9 cellular contexts compared by ENCODE assay signal in genomic region chr3:46110701-46111493, GRCh38.
DNase-seq lines count a peak whose midpoint lies in the region; ATAC-seq and TF ChIP-seq lines count a peak whose summit lies in the region.
"Had no signal": no experiment of that assay in that cellular context is flagged by ENCODE, and none has a peak within 500 bp of the region (broad histone marks: within the 10 kb centered on the region; RNA-seq: fewer than 3 reads in every experiment).

No MANE protein-coding gene starts in this region.

- no peak overlapping the region for H2BK120ac ChIP-seq in neuronal stem cell (ENCODE audit: low read depth, low read length)

- H3K4me3 Mint-ChIP-seq in natural killer cell treated with Interleukin-12 subunit alpha and Interleukin-12 subunit beta and Interleukin-15 and Interleukin-18, amount 100 ng/mL, for 72 hours: peak overlapping the region; percentile 77

- H3K4me2 ChIP-seq in neuronal stem cell (ENCODE audit: insufficient read depth, low read length, poor library complexity, severe bottlenecking): no peak overlapping the region

- no peaks in the 10 kb centered on the region for H3K27me3 ChIP-seq in neuronal stem cell (ENCODE audit: control insufficient read depth in 3 of 3, insufficient read depth in 3 of 3, low read depth in 1 of 3, low read length in 3 of 3)
- H3K27me3 ChIP-seq: tibial nerve had no signal

- H3K9ac ChIP-seq in neuronal stem cell (ENCODE audit: low read depth, low read length, poor library complexity): no peak overlapping the region

- no peak overlapping the region for H3K4ac ChIP-seq in neuronal stem cell (ENCODE audit: low read length)

- DNase-seq in EL (peak; percentile 96), NCI-H2029 treated with DMSO at 0.1 percent for 48 hours (lab: John Stamatoyannopoulos, UW) (peak; percentile 31), cerebellum (ENCODE audit: low spot score) (peak; percentile 8), NCI-H2107 treated with DMSO at 0.1 percent for 48 hours (lab: John Stamatoyannopoulos, UW; ENCODE audit: unreplicated experiment) (no peak), neuronal stem cell (ENCODE audit: low spot score) (no peak), GM10248 (ENCODE audit: extremely low spot score) (no peak)
- peak; percentile 67 for DNase-seq in natural killer cell treated with Interleukin-12 subunit alpha and Interleukin-12 subunit beta and Interleukin-15 and Interleukin-18, amount 100 ng/mL, for 72 hours (ENCODE audit: low spot score)

- H2AK5ac ChIP-seq in neuronal stem cell (ENCODE audit: low read depth, low read length): no peak overlapping the region

- peak; percentile 61 for ATAC-seq in GM21786 (IDR thresholded peaks at IDR 0.05; ENCODE audit: unreplicated experiment)
- peak; percentile 53 to 67 for ATAC-seq in natural killer cell treated with Interleukin-12 subunit alpha and Interleukin-12 subunit beta and Interleukin-15 and Interleukin-18, amount 100 ng/mL, for 72 hours

- no peaks in the 10 kb centered on the region for H3K36me3 ChIP-seq in neuronal stem cell (replicated peaks in 1 of 2; ENCODE audit: control insufficient read depth in 2 of 2, insufficient read depth in 2 of 2, low read length in 2 of 2)
- H3K36me3 ChIP-seq: tibial nerve had no signal

- H3K9me3 ChIP-seq in neuronal stem cell (replicated peaks in 1 of 2; ENCODE audit: control insufficient read depth in 2 of 2, insufficient read depth in 1 of 2, low read depth in 1 of 2, low read length in 2 of 2): no peaks in the 10 kb centered on the region
- H3K9me3 ChIP-seq: tibial nerve had no signal

- no peaks in the 10 kb centered on the region for H3K9me3 Mint-ChIP-seq in natural killer cell treated with Interleukin-12 subunit alpha and Interleukin-12 subunit beta and Interleukin-15 and Interleukin-18, amount 100 ng/mL, for 72 hours

- no peak overlapping the region for H2BK15ac ChIP-seq in neuronal stem cell (ENCODE audit: low read length)

- H3K4me1 ChIP-seq in neuronal stem cell (ENCODE audit: control insufficient read depth in 2 of 2, insufficient read depth in 1 of 2, low read depth in 1 of 2, low read length in 2 of 2): peaks cover 0 to 4% of the 10 kb centered on the region in 2 donors

- H2BK12ac ChIP-seq in neuronal stem cell (ENCODE audit: low read length): no peak overlapping the region

- H3K14ac ChIP-seq in neuronal stem cell (ENCODE audit: low read length): no peak overlapping the region

- H3K27ac ChIP-seq in neuronal stem cell (replicated peaks; ENCODE audit: low read length): no peak overlapping the region

- WGBS in neuronal stem cell (ENCODE audit: extremely low coverage in 2 of 2, insufficient read length in 2 of 2, insufficient replicate concordance in 1 of 2), 2 donors: no CpG with 5 or more reads among the region's 9 CpGs

- H3K4me1 Mint-ChIP-seq in natural killer cell treated with Interleukin-12 subunit alpha and Interleukin-12 subunit beta and Interleukin-15 and Interleukin-18, amount 100 ng/mL, for 72 hours (ENCODE audit: low read depth in 2 of 2): peaks cover 67 to 69% of the 10 kb centered on the region in 2 donors

- H3K4me3 ChIP-seq in neuronal stem cell (ENCODE audit: low read length in 2 of 2): no peak overlapping the region
- H3K4me3 ChIP-seq: tibial nerve had no signal

- H3K27me3 Mint-ChIP-seq in natural killer cell treated with Interleukin-12 subunit alpha and Interleukin-12 subunit beta and Interleukin-15 and Interleukin-18, amount 100 ng/mL, for 72 hours: no peaks in the 10 kb centered on the region

- POLR2A ChIA-PET in GM10248 (lab: Yijun Ruan, JAX): no interaction called here

- no peak overlapping the region for H2AFZ ChIP-seq in neuronal stem cell (ENCODE audit: low read length)

- H4K91ac ChIP-seq in neuronal stem cell (ENCODE audit: low read depth, low read length, poor library complexity): no peak overlapping the region

- no peak for TF ChIP-seq CTCF in GM10248 (IDR thresholded peaks at IDR 0.05; ENCODE audit: control extremely low read depth, extremely low read depth, low read depth, missing control alignments)

- no peak overlapping the region for H3K18ac ChIP-seq in neuronal stem cell (ENCODE audit: low read length)

- no peak overlapping the region for H3K23ac ChIP-seq in neuronal stem cell (ENCODE audit: low read depth, low read length, poor library complexity)

- no peak overlapping the region for H4K8ac ChIP-seq in neuronal stem cell (ENCODE audit: low read depth, low read length)

- H3K27ac Mint-ChIP-seq in natural killer cell treated with Interleukin-12 subunit alpha and Interleukin-12 subunit beta and Interleukin-15 and Interleukin-18, amount 100 ng/mL, for 72 hours: peak overlapping the region; percentile 99 to 100

- no peak overlapping the region for H2BK5ac ChIP-seq in neuronal stem cell (ENCODE audit: low read length)

- no peaks in the 10 kb centered on the region for H3K79me1 ChIP-seq in neuronal stem cell (ENCODE audit: low read depth, low read length)

- CTCF ChIA-PET in GM10248 (lab: Yijun Ruan, JAX): interaction anchor here (1.1 kb wide), 1 partner anchor 97 kb away, joined by 3 read pairs; the partner anchor contains the start of gene CCR1

- peaks cover 15% of the 10 kb centered on the region for H3K36me3 Mint-ChIP-seq in natural killer cell treated with Interleukin-12 subunit alpha and Interleukin-12 subunit beta and Interleukin-15 and Interleukin-18, amount 100 ng/mL, for 72 hours

Comparison
In these comparisons a context has a peak if more than half of its experiments do, and no peak if none do; other contexts are left out.
1. DNase-seq: peak in EL (single experiment), NCI-H2029 treated with DMSO at 0.1 percent for 48 hours (single experiment), cerebellum (single experiment) and natural killer cell treated with Interleukin-12 subunit alpha and Interleukin-12 subunit beta and Interleukin-15 and Interleukin-18, amount 100 ng/mL, for 72 hours (single experiment); none in NCI-H2107 treated with DMSO at 0.1 percent for 48 hours (single experiment), neuronal stem cell (single experiment) and GM10248 (single experiment).